Comparison of ENCODE assay signal across 10 cellular contexts in genomic region chr4:154049457-154050181, GRCh38.
DNase-seq lines count a peak whose midpoint lies in the region; ATAC-seq, FAIRE-seq and TF ChIP-seq lines count a peak whose summit lies in the region.
"Had no signal": no experiment of that assay in that cellular context is flagged by ENCODE, and none has a peak within 500 bp of the region (broad histone marks: within the 10 kb centered on the region; RNA-seq: fewer than 3 reads in every experiment).

No MANE protein-coding gene starts in this region.

- TF ChIP-seq CTCF in Caco-2 (IDR thresholded peaks at IDR 0.05; ENCODE audit: insufficient read depth in 1 of 2, low read depth in 1 of 2, low read length in 1 of 2, severe bottlenecking in 1 of 2, unreplicated experiment in 1 of 2) = peak; percentile 24 to 36
- TF ChIP-seq CTCF in kidney (IDR thresholded peaks at IDR 0.05; ENCODE audit: borderline replicate concordance, extremely low read depth, insufficient read depth) = no peak

- no peak for FAIRE-seq in kidney (lab: Jason Lieb, UNC)
- FAIRE-seq: keratinocyte had no signal

- no peaks in the 10 kb centered on the region for H3K27me3 ChIP-seq in Caco-2 (replicated peaks; ENCODE audit: control insufficient read depth, insufficient read depth, low read length)

- H3K27ac Mint-ChIP-seq in Caco-2 (ENCODE audit: unreplicated experiment) = no peak overlapping the region

- ATAC-seq in left lobe of liver = peak; percentile 84
- ATAC-seq in GM21447 (IDR thresholded peaks at IDR 0.05; ENCODE audit: unreplicated experiment) = no peak

- H3K36me3 Mint-ChIP-seq in Caco-2 (ENCODE audit: insufficient read depth, unreplicated experiment) = no peaks in the 10 kb centered on the region

- H3K4me3 Mint-ChIP-seq in Caco-2 (ENCODE audit: unreplicated experiment) = no peak overlapping the region

- no peaks in the 10 kb centered on the region for H3K4me1 ChIP-seq in Caco-2
- H3K4me1 ChIP-seq in kidney (ENCODE audit: control insufficient read depth in 1 of 2, insufficient read depth in 1 of 2, low read depth in 1 of 2, low read length in 2 of 2) = no peaks in the 10 kb centered on the region

- no peaks in the 10 kb centered on the region for H3K36me3 ChIP-seq in Caco-2 (ENCODE audit: control insufficient read depth, insufficient read depth, low read length)
- no peaks in the 10 kb centered on the region for H3K36me3 ChIP-seq in kidney (ENCODE audit: control insufficient read depth in 1 of 2, insufficient read depth in 2 of 2, low read length in 2 of 2)

- peaks cover 4% of the 10 kb centered on the region for H3K27me3 Mint-ChIP-seq in Caco-2 (ENCODE audit: insufficient read depth, unreplicated experiment)

- no peak overlapping the region for H3K9ac ChIP-seq in kidney (ENCODE audit: low read length in 2 of 2)

- no peak overlapping the region for H3K27ac ChIP-seq in kidney (ENCODE audit: low read depth in 2 of 2, low read length in 2 of 2)

- intact Hi-C loops in Caco-2 (cut with micrococcal nuclease; ENCODE audit: unreplicated experiment) (loop anchor here (1.0 kb wide), 1 partner anchor 263 kb away; no protein-coding TSS in a partner anchor), kidney (cut with DNase I) (no loop called here)

- peaks cover 17% of the 10 kb centered on the region for H3K9me3 Mint-ChIP-seq in Caco-2 (ENCODE audit: unreplicated experiment)

- POLR2A ChIA-PET in Caco-2 (lab: Charles Lee) = no interaction called here

- no TSS peak for BruUV-seq in Caco-2 (replicated peaks; lab: Mats Ljungman, UMichigan)

- no peaks in the 10 kb centered on the region for H3K4me1 Mint-ChIP-seq in Caco-2 (ENCODE audit: low read depth, unreplicated experiment)

- CTCF ChIA-PET in Caco-2 (lab: Charles Lee) = interaction anchor here (1.1 kb wide), 1 partner anchor 263 kb away, joined by 15 read pairs; no protein-coding TSS in a partner anchor

- peak; percentile 37 to 38 for DNase-seq in Caco-2
- peak; percentile 11 for DNase-seq in HT1080 (ENCODE audit: low read depth)
- DNase-seq in astrocyte of the hippocampus (ENCODE audit: low read depth, low spot score) = peak; percentile 54
- no peak for DNase-seq in left lobe of liver (ENCODE audit: low spot score)
- DNase-seq in HPDE6-E6E7 (ENCODE audit: extremely low spot score) = no peak
- DNase-seq in GOT3 (lab: John Stamatoyannopoulos, UW) = no peak
- DNase-seq in kidney = no peak
- DNase-seq: NCI-H510A had no signal

- H3K4me3 ChIP-seq in Caco-2 (ENCODE audit: low read depth, low read length) (no peak overlapping the region), kidney (ENCODE audit: low read length in 2 of 2) (no peak overlapping the region)

- H3K9me3 ChIP-seq in Caco-2 (no peaks in the 10 kb centered on the region; the same call in 1 of the 2 replicates), kidney (ENCODE audit: control insufficient read depth in 1 of 2, low read length in 2 of 2) (peaks cover 3 to 7% of the 10 kb centered on the region in 2 donors)

Comparison
In these comparisons a context has a peak if more than half of its experiments do, and no peak if none do; other contexts are left out.
1. DNase-seq: peak in Caco-2 (2 of 2), HT1080 (single experiment) and astrocyte of the hippocampus (single experiment); none in left lobe of liver (single experiment), HPDE6-E6E7 (single experiment), GOT3 (single experiment) and kidney (single experiment).